Comparison of ENCODE assay signal across 15 cellular contexts in the genomic region with DNA sequence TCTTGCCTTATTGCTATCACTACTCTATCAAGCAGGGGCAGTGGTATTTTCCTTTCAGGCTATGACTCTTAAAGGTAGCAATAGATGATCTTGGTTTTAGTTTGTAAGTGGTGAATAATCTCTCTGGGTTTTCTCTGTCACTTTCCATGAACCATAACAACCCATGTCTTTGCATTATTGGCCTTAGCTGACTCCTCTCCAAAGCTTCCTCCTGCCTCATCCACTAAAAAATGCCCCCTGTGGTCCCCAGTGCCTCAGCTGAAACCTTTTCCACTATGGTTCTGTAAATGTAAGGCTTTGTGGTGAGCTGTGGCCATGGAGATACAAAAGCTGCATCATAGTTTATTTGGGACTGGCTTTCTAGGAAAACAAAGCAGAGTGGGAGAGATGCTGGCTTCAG.
A peak's percentile ranks its signal among the peaks of the same experiment; 100 is the strongest.
DNase-seq lines count a peak whose midpoint lies in the region; ATAC-seq and TF ChIP-seq lines count a peak whose summit lies in the region.
"Had no signal": no experiment of that assay in that cellular context is flagged by ENCODE, and none has a peak within 500 bp of the region (broad histone marks: within the 10 kb centered on the region; RNA-seq: fewer than 3 reads in every experiment).

No MANE protein-coding gene starts in this region.

- peak; percentile 42 for DNase-seq in activated CD4-positive, alpha-beta T cell treated with anti-CD3 and anti-CD28 coated beads for 36 hours
- no peak for DNase-seq in activated CD4-positive, alpha-beta T cell treated with anti-CD3 and anti-CD28 coated beads for 4 hours
- peak; percentile 5 for DNase-seq in HFFc6
- peak; percentile 93 for DNase-seq in mesenchymal stem cell
- DNase-seq in NCI-H1417 treated with DMSO at 0.1 percent for 48 hours (lab: John Stamatoyannopoulos, UW) = no peak
- DNase-seq in NCI-H2081 (lab: John Stamatoyannopoulos, UW) = no peak
- DNase-seq: activated CD8-positive, alpha-beta memory T cell treated with anti-CD3 and anti-CD28 coated beads for 24 hours; dorsolateral prefrontal cortex; NCI-H1436 had no signal

- H3K4ac ChIP-seq in mesenchymal stem cell (ENCODE audit: low read depth in 1 of 2, low read length in 2 of 2) = no peak overlapping the region

- H3K9me3 Mint-ChIP-seq in activated CD4-positive, alpha-beta T cell treated with anti-CD3 and anti-CD28 coated beads for 36 hours (ENCODE audit: low read depth) = peaks cover 8% of the 10 kb centered on the region
- H3K9me3 Mint-ChIP-seq in HFFc6 = peaks cover 8% of the 10 kb centered on the region
- H3K9me3 Mint-ChIP-seq in activated naive CD8-positive, alpha-beta T cell (ENCODE audit: low read depth) = peaks cover 7% of the 10 kb centered on the region

- no peak overlapping the region for H3K4me3 Mint-ChIP-seq in activated CD4-positive, alpha-beta T cell treated with anti-CD3 and anti-CD28 coated beads for 36 hours
- H3K4me3 Mint-ChIP-seq in HFFc6 = no peak overlapping the region
- H3K4me3 Mint-ChIP-seq in activated naive CD8-positive, alpha-beta T cell = no peak overlapping the region
- H3K4me3 Mint-ChIP-seq: T-cell had no signal

- peak overlapping the region; percentile 52 for H2BK120ac ChIP-seq in mesenchymal stem cell (ENCODE audit: low read depth, low read length)

- peak overlapping the region; percentile 70 for H4K91ac ChIP-seq in mesenchymal stem cell (ENCODE audit: low read length)

- peak; percentile 55 for ATAC-seq in activated CD4-positive, alpha-beta T cell treated with anti-CD3 and anti-CD28 coated beads for 36 hours
- ATAC-seq in GM19328 (IDR thresholded peaks at IDR 0.05; ENCODE audit: unreplicated experiment) = no peak

- H2AK5ac ChIP-seq in mesenchymal stem cell (ENCODE audit: low read length, severe bottlenecking) = no peak overlapping the region

- no peaks in the 10 kb centered on the region for H3K36me3 ChIP-seq in mesenchymal stem cell (ENCODE audit: control insufficient read depth in 1 of 2, insufficient read depth in 2 of 2, low read depth in 1 of 2, low read length in 2 of 2)
- H3K36me3 ChIP-seq: adrenal gland, tibial nerve had no signal

- H3K27ac ChIP-seq in mesenchymal stem cell (ENCODE audit: low read length, poor library complexity, severe bottlenecking) = no peak overlapping the region
- H3K27ac ChIP-seq: adrenal gland, dorsolateral prefrontal cortex, tibial nerve had no signal

- peak overlapping the region; percentile 66 for H4K8ac ChIP-seq in mesenchymal stem cell (ENCODE audit: low read length)

- H3K4me3 ChIP-seq in mesenchymal stem cell (ENCODE audit: insufficient read depth in 1 of 2, low read depth in 1 of 2, low read length in 2 of 2) = no peak overlapping the region
- H3K4me3 ChIP-seq: adrenal gland, dorsolateral prefrontal cortex, PC-9, tibial nerve had no signal

- H3K14ac ChIP-seq in mesenchymal stem cell (ENCODE audit: low read length in 2 of 2) = no peak overlapping the region

- H3K18ac ChIP-seq in mesenchymal stem cell (ENCODE audit: low read depth in 1 of 2, low read length in 2 of 2) = peak overlapping the region; percentile 48 to 52

- no peak overlapping the region for H3K4me2 ChIP-seq in mesenchymal stem cell (ENCODE audit: low read length, poor library complexity, severe bottlenecking)
- H3K4me2 ChIP-seq: PC-9 had no signal

- H3K9ac ChIP-seq in mesenchymal stem cell (ENCODE audit: low read length) = no peak overlapping the region

- CTCF ChIA-PET in activated CD4-positive, alpha-beta T cell treated with anti-CD3 and anti-CD28 coated beads for 36 hours (lab: Charles Lee) = interaction anchor here (0.7 to 1.4 kb wide), 4 partner anchors 9 to 315 kb away, joined by 3 to 4 read pairs (median 3); no protein-coding TSS in a partner anchor

- peaks cover 3% of the 10 kb centered on the region for H3K4me1 ChIP-seq in mesenchymal stem cell (ENCODE audit: control insufficient read depth, insufficient read depth, low read depth, low read length)

- peaks cover 3% of the 10 kb centered on the region for H3K36me3 Mint-ChIP-seq in activated CD4-positive, alpha-beta T cell treated with anti-CD3 and anti-CD28 coated beads for 36 hours (ENCODE audit: low read depth)
- H3K36me3 Mint-ChIP-seq in HFFc6 (ENCODE audit: low read depth) = peaks cover 6% of the 10 kb centered on the region
- peaks cover 5% of the 10 kb centered on the region for H3K36me3 Mint-ChIP-seq in activated naive CD8-positive, alpha-beta T cell

- no peak overlapping the region for H2BK5ac ChIP-seq in mesenchymal stem cell (ENCODE audit: low read depth, low read length, poor library complexity, severe bottlenecking)

- no peaks in the 10 kb centered on the region for H3K79me1 ChIP-seq in mesenchymal stem cell (replicated peaks; ENCODE audit: low read length, poor library complexity, severe bottlenecking)

- no peaks in the 10 kb centered on the region for H3K27me3 ChIP-seq in mesenchymal stem cell (ENCODE audit: control insufficient read depth in 1 of 2, insufficient read depth in 1 of 2, low read length in 2 of 2)
- H3K27me3 ChIP-seq: adrenal gland, dorsolateral prefrontal cortex, tibial nerve had no signal

- H3K23ac ChIP-seq in mesenchymal stem cell (ENCODE audit: low read length in 2 of 2) = no peak overlapping the region

- H3K27ac Mint-ChIP-seq in activated CD4-positive, alpha-beta T cell treated with anti-CD3 and anti-CD28 coated beads for 36 hours = no peak overlapping the region
- H3K27ac Mint-ChIP-seq in HFFc6 = no peak overlapping the region
- peak overlapping the region; percentile 12 for H3K27ac Mint-ChIP-seq in activated naive CD8-positive, alpha-beta T cell
- H3K27ac Mint-ChIP-seq: T-cell had no signal

- peak overlapping the region; percentile 16 to 63 for H2BK12ac ChIP-seq in mesenchymal stem cell (ENCODE audit: low read length in 2 of 2)

- intact Hi-C loops in activated CD4-positive, alpha-beta T cell treated with anti-CD3 and anti-CD28 coated beads for 36 hours (cut with DNase I, micrococcal nuclease) = loop anchor here (1.0 to 5.0 kb wide), 2 partner anchors 22 to 475 kb away; no protein-coding TSS in a partner anchor

- no peak for TF ChIP-seq CTCF in HFFc6 (IDR thresholded peaks at IDR 0.05)

- peaks cover 2% of the 10 kb centered on the region for H3K27me3 Mint-ChIP-seq in activated CD4-positive, alpha-beta T cell treated with anti-CD3 and anti-CD28 coated beads for 36 hours
- H3K27me3 Mint-ChIP-seq in HFFc6 (ENCODE audit: insufficient read depth) = peaks cover 15% of the 10 kb centered on the region
- no peaks in the 10 kb centered on the region for H3K27me3 Mint-ChIP-seq in activated naive CD8-positive, alpha-beta T cell

- peaks cover 42% of the 10 kb centered on the region for H3K4me1 Mint-ChIP-seq in activated CD4-positive, alpha-beta T cell treated with anti-CD3 and anti-CD28 coated beads for 36 hours
- H3K4me1 Mint-ChIP-seq in HFFc6 (ENCODE audit: low read depth) = peaks cover 31% of the 10 kb centered on the region
- peaks cover 35% of the 10 kb centered on the region for H3K4me1 Mint-ChIP-seq in activated naive CD8-positive, alpha-beta T cell (ENCODE audit: low read depth)

- POLR2A ChIA-PET in activated CD4-positive, alpha-beta T cell treated with anti-CD3 and anti-CD28 coated beads for 36 hours (lab: Charles Lee) = interaction anchor here (0.6 kb wide), 1 partner anchor 22 kb away, joined by 3 read pairs; no protein-coding TSS in a partner anchor

- H2AFZ ChIP-seq in mesenchymal stem cell (ENCODE audit: low read depth, low read length) = no peak overlapping the region
- H2AFZ ChIP-seq: PC-9 had no signal

- peak overlapping the region; percentile 88 for H2BK15ac ChIP-seq in mesenchymal stem cell (ENCODE audit: low read depth, poor library complexity, severe bottlenecking)

- H3K9me3 ChIP-seq in mesenchymal stem cell (ENCODE audit: control insufficient read depth, low read length) = peaks cover 8% of the 10 kb centered on the region
- H3K9me3 ChIP-seq: adrenal gland had no signal

Comparison
In these comparisons a context has a peak if more than half of its experiments do, and no peak if none do; other contexts are left out.
1. DNase-seq: peak in activated CD4-positive, alpha-beta T cell treated with anti-CD3 and anti-CD28 coated beads for 36 hours (single experiment), HFFc6 (single experiment) and mesenchymal stem cell (single experiment); none in activated CD4-positive, alpha-beta T cell treated with anti-CD3 and anti-CD28 coated beads for 4 hours (0 of 2), NCI-H1417 treated with DMSO at 0.1 percent for 48 hours (single experiment) and NCI-H2081 (0 of 2).